23 cellular contexts compared by ENCODE assay signal in genomic region chr2:144237108-144237507, GRCh38.
"Had no signal": no experiment of that assay in that cellular context is flagged by ENCODE, and none has a peak within 500 bp of the region (broad histone marks: within the 10 kb centered on the region; RNA-seq: fewer than 3 reads in every experiment).

No MANE protein-coding gene starts in this region.

- H3K27ac Mint-ChIP-seq: activated naive CD8-positive, alpha-beta T cell; nephron had no signal

- H3K4me3 ChIP-seq: coronary artery, hepatocyte, ovary, prostate gland, thyroid gland had no signal

- H3K9me3 ChIP-seq: neutrophil, ovary, prostate gland, thyroid gland had no signal

- H3K4me3 Mint-ChIP-seq: activated CD4-positive, alpha-beta T cell treated with anti-CD3 and anti-CD28 coated beads for 36 hours; activated naive CD8-positive, alpha-beta T cell; nephron; T-helper 1 cell treated with Interleukin-12 subunit alpha and Interleukin-12 subunit beta and Interleukin-4 antibody, amounts not matched to agents 30 μg/mL and 1 μg/mL, for 36 hours had no signal

- H3K36me3 ChIP-seq: neutrophil, ovary, prostate gland, thyroid gland had no signal

- H3K27me3 Mint-ChIP-seq: activated B cell treated with CpG ODN at 0.5 μM for 24 hours; activated CD4-positive, alpha-beta T cell treated with anti-CD3 and anti-CD28 coated beads for 36 hours; activated naive CD8-positive, alpha-beta T cell; activated T-helper 17 cell treated with anti-CD3 and anti-CD28 coated beads, Interleukin-2, amount 50 U/mL, for 72 hours had no signal

- ATAC-seq: activated CD4-positive, alpha-beta T cell treated with anti-CD3 and anti-CD28 coated beads for 36 hours; activated T-helper 17 cell treated with anti-CD3 and anti-CD28 coated beads, Interleukin-2, amount 50 U/mL, for 72 hours had no signal

- H3K9me3 Mint-ChIP-seq: activated B cell treated with CpG ODN at 0.5 μM for 24 hours; activated T-helper 17 cell treated with anti-CD3 and anti-CD28 coated beads, Interleukin-2, amount 50 U/mL, for 72 hours; nephron; T-helper 1 cell treated with Interleukin-12 subunit alpha and Interleukin-12 subunit beta and Interleukin-4 antibody, amounts not matched to agents 30 μg/mL and 1 μg/mL, for 36 hours had no signal

- H3K4me1 ChIP-seq: prostate gland had no signal

- DNase-seq: activated B cell treated with CpG ODN at 0.5 μM for 24 hours; activated CD4-positive, alpha-beta T cell treated with anti-CD3 and anti-CD28 coated beads for 36 hours; activated CD4-positive, alpha-beta T cell treated with anti-CD3 and anti-CD28 coated beads, Interleukin-2, amount 50 U/mL, for 4 hours; amygdala; cerebellar nuclear complex; foreskin fibroblast; left ventricle myocardium superior; mammary epithelial cell; midbrain; ovary; stimulated activated CD4-positive, alpha-beta T cell treated with anti-CD3 and anti-CD28 coated beads, Interleukin-2, amount 100 ng/mL, for 48 hours; stimulated activated CD8-positive, alpha-beta memory T cell treated with anti-CD3 and anti-CD28 coated beads, Interleukin-4, amount 100 ng/mL, for 48 hours; stimulated activated naive CD4-positive, alpha-beta T cell treated with Interleukin-2 at 50 U/mL for 16 hours; T1000 had no signal

- H3K27ac ChIP-seq: hepatocyte, ovary, prostate gland, thyroid gland had no signal

- H3K27me3 ChIP-seq: hepatocyte, neutrophil, ovary, thyroid gland had no signal
